ENCODE assay signal across 8 cellular contexts in genomic region chr2:96868555-96869280, GRCh38. TPM values are rescaled to one million over a fixed set of nuclear protein-coding genes. Genes with fewer than 3 reads are reported as not detected.
DNase-seq lines count a peak whose midpoint lies in the region; TF ChIP-seq lines count a peak whose summit lies in the region.

No MANE protein-coding gene starts in this region.

- H2BK12ac ChIP-seq in H9 (ENCODE audit: insufficient read length, low read depth, low read length) = no peak overlapping the region

- H2BK120ac ChIP-seq in H9 (ENCODE audit: low read depth, low read length, poor library complexity, severe bottlenecking) = no peak overlapping the region

- H2BK20ac ChIP-seq in H9 (ENCODE audit: low read depth, low read length, poor library complexity, severe bottlenecking) = no peak overlapping the region

- H3K27me3 Mint-ChIP-seq in H9 (ENCODE audit: low read depth) = no peaks in the 10 kb centered on the region; the same call in 1 of the 2 replicates

- WGBS in H9 (ENCODE audit: extremely low coverage, insufficient read length, low lambda C conversion rate) = no CpG with 5 or more reads among the region's 76 CpGs

- peaks cover 10% of the 10 kb centered on the region; the same call in 1 of the 2 replicates for H3K79me2 ChIP-seq in H9 (ENCODE audit: insufficient read depth, low read length)

- no peak overlapping the region for H3K23ac ChIP-seq in H9 (ENCODE audit: insufficient read length, low read depth, low read length)

- peaks cover 5% of the 10 kb centered on the region for H3K36me3 ChIP-seq in colonic mucosa

- peaks cover 3% of the 10 kb centered on the region; the same call in 1 of the 2 replicates for H3K4me1 ChIP-seq in H9 (ENCODE audit: insufficient read depth, low read length)
- H3K4me1 ChIP-seq in colonic mucosa = peaks cover 15% of the 10 kb centered on the region

- peak overlapping the region; percentile 96 for H3K14ac ChIP-seq in H9 (ENCODE audit: insufficient read depth, low read length)

- peak overlapping the region; percentile 77 for H3K9ac ChIP-seq in H9 (ENCODE audit: extremely low read depth, insufficient read length, low read length)
- peak overlapping the region; percentile 71 to 83 for H3K9ac ChIP-seq in colonic mucosa (ENCODE audit: low read depth in 2 of 2, low read length in 2 of 2)

- no peak overlapping the region for H2BK15ac ChIP-seq in H9 (ENCODE audit: low read depth, low read length)

- H3K4ac ChIP-seq in H9 (ENCODE audit: low read depth, low read length) = no peak overlapping the region; the same call in 1 of the 2 replicates

- intact Hi-C loops in colonic mucosa (cut with DNase I) = no loop called here

- no peak overlapping the region for H4K5ac ChIP-seq in H9 (ENCODE audit: insufficient read length, low read depth, low read length)

- no peak overlapping the region for H4K91ac ChIP-seq in H9 (ENCODE audit: insufficient read length, low read depth, low read length)

- no peaks in the 10 kb centered on the region for H3K9me3 Mint-ChIP-seq in H9

- H3K79me1 ChIP-seq in H9 (ENCODE audit: insufficient read depth, low read depth, low read length, poor library complexity, severe bottlenecking) = peaks cover 10% of the 10 kb centered on the region

- H3K4me3 Mint-ChIP-seq in H9 = peak overlapping the region; percentile 85 to 88

- DNase-seq in ELF-1 (ENCODE audit: low read depth, low spot score) (peak; percentile 67), H9 (peak; percentile 83), NCI-H1930 (lab: John Stamatoyannopoulos, UW) (peak; percentile 65 to 68), colonic mucosa (peak; percentile 86), NCI-H187 (lab: John Stamatoyannopoulos, UW) (no peak)
- peak; percentile 30 to 51 for DNase-seq in stimulated activated CD4-positive, alpha-beta T cell treated with anti-CD3 and anti-CD28 coated beads, Interleukin-1b, Interleukin-23, amount 100 ng/mL, for 4 hours (ENCODE audit: low read depth in 2 of 2)

- no peak overlapping the region for H3T11ph ChIP-seq in H9 (ENCODE audit: low read length)

- no peaks in the 10 kb centered on the region for H4K20me1 ChIP-seq in H9 (ENCODE audit: control insufficient read depth, insufficient read depth, insufficient read length)

- peak overlapping the region; percentile 91 for H3K18ac ChIP-seq in H9 (ENCODE audit: insufficient read length, low read depth, low read length)

- H3K4me3 ChIP-seq in WI38 (ENCODE audit: low read depth, low read length) (peak overlapping the region; percentile 87), colonic mucosa (peak overlapping the region; percentile 96)

- H3K4me2 ChIP-seq in H9 (ENCODE audit: insufficient read depth, insufficient read length, low read length) = peak overlapping the region; percentile 70

- peaks cover 16% of the 10 kb centered on the region for H3K23me2 ChIP-seq in H9 (ENCODE audit: insufficient read length, low read depth, low read length, poor library complexity, severe bottlenecking)

- H4K8ac ChIP-seq in H9 (replicated peaks; ENCODE audit: insufficient read length, low read depth, low read length) = no peak overlapping the region

- peaks cover 10 to 41% (median 33%) of the 10 kb centered on the region in 3 experiments for H3K36me3 Mint-ChIP-seq in H9 (ENCODE audit: insufficient read depth in 1 of 3, low read depth in 3 of 3)

- H3K27ac ChIP-seq in H9 (ENCODE audit: insufficient read length, low read depth, low read length) = no peak overlapping the region
- H3K27ac ChIP-seq in colonic mucosa = peak overlapping the region; percentile 96
- H3K27ac ChIP-seq in layer of hippocampus (ENCODE audit: low read depth, low read length) = peak overlapping the region; percentile 97

- TF ChIP-seq CTCF in H9 (conservative IDR thresholded peaks at IDR 0.05) (peak; percentile 78), WI38 (IDR thresholded peaks at IDR 0.05; ENCODE audit: low read depth, low read length) (peak; percentile 73), colonic mucosa (IDR thresholded peaks at IDR 0.05) (peak; percentile 58)

- H3K56ac ChIP-seq in H9 (ENCODE audit: insufficient read length, low read depth, low read length) = no peak overlapping the region

- peak overlapping the region in 2 of 3 experiments; percentile 65 to 91; a peak in 3 of 7 replicates for H3K27ac Mint-ChIP-seq in H9

- H2AFZ ChIP-seq in H9 (ENCODE audit: low read length) = no peak overlapping the region

- no peak overlapping the region for H2AK5ac ChIP-seq in H9 (ENCODE audit: insufficient read length, low read length)

- H2BK5ac ChIP-seq in H9 (ENCODE audit: insufficient read length, low read length) = no peak overlapping the region

- H3K27me3 ChIP-seq in H9 (ENCODE audit: insufficient read depth, low read length) (no peaks in the 10 kb centered on the region), colonic mucosa (no peaks in the 10 kb centered on the region), layer of hippocampus (ENCODE audit: control insufficient read depth, insufficient read depth, low read length) (no peaks in the 10 kb centered on the region)

- H3K9me3 ChIP-seq in H9 (ENCODE audit: control insufficient read depth, low read depth, low read length) = no peaks in the 10 kb centered on the region
- no peaks in the 10 kb centered on the region for H3K9me3 ChIP-seq in colonic mucosa

- H3K4me1 Mint-ChIP-seq in H9 = peaks cover 23 to 32% of the 10 kb centered on the region in 2 experiments

RNA-seq across cellular contexts. Expression of gene SEMA4C, which starts 1.2 kb away (rescaled TPM):
- total RNA-seq in H9 (2021) = 81.6 and 87.2 TPM in 2 replicates
- total RNA-seq in colonic mucosa = 10 to 100 TPM; 13.0 to 17.2 TPM

RNA-seq across cellular contexts. Expression of gene ANKRD39, which starts 10.9 kb away (rescaled TPM):
- 13.0 and 13.9 TPM in 2 replicates for total RNA-seq in H9 (2021)
- 10 to 100 TPM; 12.4 to 18.7 TPM for total RNA-seq in colonic mucosa

RNA-seq across cellular contexts. Expression of gene ANKRD23, which starts 24.9 kb away (rescaled TPM):
- total RNA-seq in H9 (2021) (2.3 and 2.4 TPM in 2 replicates), colonic mucosa (1 to 10 TPM; 1.4 to 4.1 TPM)

RNA-seq across cellular contexts. Expression of gene CNNM3, which starts 52.6 kb away (rescaled TPM):
- total RNA-seq in H9 (2021) (22.8 and 25.0 TPM in 2 replicates), colonic mucosa (10 to 100 TPM; 24.4 to 33.0 TPM)

Comparison
In these comparisons a context has a peak if more than half of its experiments do, and no peak if none do; other contexts are left out.
1. DNase-seq: peak in ELF-1 (single experiment), H9 (single experiment), NCI-H1930 (2 of 2), colonic mucosa (single experiment) and stimulated activated CD4-positive, alpha-beta T cell treated with anti-CD3 and anti-CD28 coated beads, Interleukin-1b, Interleukin-23, amount 100 ng/mL, for 4 hours (2 of 2); none in NCI-H187 (0 of 2).
2. Peak in every context shown above with its lines, with median percentiles within 50 percentile points of each other: CTCF ChIP-seq.